Comparison of ENCODE assay signal across 22 cellular contexts in genomic region chr12:53115891-53116675, GRCh38. TPM values are rescaled to one million over a fixed set of nuclear protein-coding genes. Genes with fewer than 3 reads are reported as not detected.
DNase-seq lines count a peak whose midpoint lies in the region; ATAC-seq, FAIRE-seq and TF ChIP-seq lines count a peak whose summit lies in the region.
"Had no signal": no experiment of that assay in that cellular context is flagged by ENCODE, and none has a peak within 500 bp of the region (broad histone marks: within the 10 kb centered on the region; RNA-seq: fewer than 3 reads in every experiment).

No MANE protein-coding gene starts in this region.

- CTCF ChIA-PET in activated CD8-positive, alpha-beta memory T cell treated with anti-CD3 and anti-CD28 coated beads, Interleukin-2, amount 10 ng/mL, durations not matched to agents 7 days and 5 days (lab: Charles Lee) = interaction anchor here (1.0 to 1.8 kb wide), 4 partner anchors 13 to 50 kb away, joined by 3 to 6 read pairs (median 4); no protein-coding TSS in a partner anchor
- CTCF ChIA-PET in GM12878 (lab: Yijun Ruan, JAX) = interaction anchor here (1.5 to 1.7 kb wide), 2 partner anchors 17 to 50 kb away, joined by 4 to 9 read pairs; no protein-coding TSS in a partner anchor

- no peaks in the 10 kb centered on the region for H3K27me3 ChIP-seq in GM12878 (replicated peaks in 1 of 2; ENCODE audit: control insufficient read depth in 2 of 2, insufficient read depth in 2 of 2, low read length in 1 of 2)
- H3K27me3 ChIP-seq in right atrium auricular region = no peaks in the 10 kb centered on the region
- H3K27me3 ChIP-seq in tibial artery = no peaks in the 10 kb centered on the region
- no peaks in the 10 kb centered on the region for H3K27me3 ChIP-seq in dorsolateral prefrontal cortex
- H3K27me3 ChIP-seq: colonic mucosa had no signal

- BruUV-seq in GM12878 (replicated peaks; lab: Mats Ljungman, UMichigan) = no TSS peak

- no peaks in the 10 kb centered on the region for H3K4me1 Mint-ChIP-seq in activated CD8-positive, alpha-beta memory T cell treated with anti-CD3 and anti-CD28 coated beads, Interleukin-2, amount 10 ng/mL, durations not matched to agents 7 days and 5 days
- H3K4me1 Mint-ChIP-seq: CD4-positive, CD25-positive, alpha-beta regulatory T cell had no signal

- no peak overlapping the region for H3K27ac Mint-ChIP-seq in activated CD8-positive, alpha-beta memory T cell treated with anti-CD3 and anti-CD28 coated beads, Interleukin-2, amount 10 ng/mL, durations not matched to agents 7 days and 5 days
- H3K27ac Mint-ChIP-seq: CD4-positive, CD25-positive, alpha-beta regulatory T cell had no signal

- H3K9me3 Mint-ChIP-seq in activated CD8-positive, alpha-beta memory T cell treated with anti-CD3 and anti-CD28 coated beads, Interleukin-2, amount 10 ng/mL, durations not matched to agents 7 days and 5 days (ENCODE audit: low read depth) = no peaks in the 10 kb centered on the region
- H3K9me3 Mint-ChIP-seq: CD4-positive, CD25-positive, alpha-beta regulatory T cell had no signal

- no peak overlapping the region for H3K9ac ChIP-seq in GM12878 (ENCODE audit: control insufficient read depth, insufficient read depth, low read length)

- H3K4me1 ChIP-seq in GM12878 (ENCODE audit: control insufficient read depth, insufficient read depth, low read length) = no peaks in the 10 kb centered on the region
- peaks cover 0 to 14% of the 10 kb centered on the region in 2 donors for H3K4me1 ChIP-seq in right atrium auricular region
- H3K4me1 ChIP-seq in tibial artery = peaks cover 0 to 37% (median 12%) of the 10 kb centered on the region in 4 donors
- H3K4me1 ChIP-seq: colonic mucosa had no signal

- no peak overlapping the region for H3K4me3 Mint-ChIP-seq in activated CD8-positive, alpha-beta memory T cell treated with anti-CD3 and anti-CD28 coated beads, Interleukin-2, amount 10 ng/mL, durations not matched to agents 7 days and 5 days
- H3K4me3 Mint-ChIP-seq: CD4-positive, CD25-positive, alpha-beta regulatory T cell had no signal

- H3K36me3 ChIP-seq in GM12878 (ENCODE audit: control insufficient read depth in 2 of 2, insufficient read depth in 2 of 2, low read length in 1 of 2) (no peaks in the 10 kb centered on the region), right atrium auricular region (no peaks in the 10 kb centered on the region), tibial artery (no peaks in the 10 kb centered on the region)
- H3K36me3 ChIP-seq: colonic mucosa had no signal

- no peak for TF ChIP-seq POLR2A in GM12878 (IDR thresholded peaks at IDR 0.05; ENCODE audit: low read depth, low read length)

- TF ChIP-seq EP300 in GM12878 (IDR thresholded peaks at IDR 0.05; ENCODE audit: borderline replicate concordance in 1 of 2, control insufficient read depth in 1 of 2, low read depth in 2 of 2, low read length in 2 of 2) = no peak

- H3K4me3 ChIP-seq in GM12878 = no peak overlapping the region
- H3K4me3 ChIP-seq in right atrium auricular region = no peak overlapping the region
- H3K4me3 ChIP-seq in tibial artery = no peak overlapping the region
- H3K4me3 ChIP-seq in dorsolateral prefrontal cortex = no peak overlapping the region
- H3K4me3 ChIP-seq: colonic mucosa had no signal

- DNase-seq in activated CD8-positive, alpha-beta memory T cell treated with anti-CD3 and anti-CD28 coated beads, Interleukin-2, amount 10 ng/mL, durations not matched to agents 7 days and 5 days = peak; percentile 23
- no peak for DNase-seq in activated CD8-positive, alpha-beta memory T cell treated with anti-CD3 and anti-CD28 coated beads, Interleukin-2, amount 50 U/mL, for 4 hours
- DNase-seq in GM12878 (ENCODE audit: low read depth, low spot score) (no peak), right atrium auricular region (ENCODE audit: low spot score) (no peak), tibial artery (no peak), HuH-7.5 (ENCODE audit: low spot score) (no peak), HuH-7 (ENCODE audit: low spot score) (no peak), dorsolateral prefrontal cortex (no peak)
- DNase-seq: ACHN; activated CD4-positive, alpha-beta T cell treated with anti-CD3 and anti-CD28 coated beads for 48 hours; activated naive CD4-positive, alpha-beta T cell; CD4-positive, CD25-positive, alpha-beta regulatory T cell; colonic mucosa; DND-41; HCEC 1CT; Karpas-422; kidney glomerular epithelial cell; NCI-H1092 treated with DMSO at 0.1 percent for 48 hours; NK-92 treated with Interleukin-12 subunit alpha and Interleukin-12 subunit beta, amount 100 ng/mL, for 24 hours; stimulated activated naive CD4-positive, alpha-beta T cell treated with Interleukin-2 at 50 U/mL for 16 hours had no signal

- H3K36me3 Mint-ChIP-seq in activated CD8-positive, alpha-beta memory T cell treated with anti-CD3 and anti-CD28 coated beads, Interleukin-2, amount 10 ng/mL, durations not matched to agents 7 days and 5 days = no peaks in the 10 kb centered on the region
- H3K36me3 Mint-ChIP-seq: CD4-positive, CD25-positive, alpha-beta regulatory T cell had no signal

- FAIRE-seq in GM12878 (lab: Jason Lieb, UNC) = no peak

- H3K9me3 ChIP-seq in GM12878 (replicated peaks; ENCODE audit: control insufficient read depth, insufficient read depth, low read length) (no peaks in the 10 kb centered on the region), right atrium auricular region (no peaks in the 10 kb centered on the region), tibial artery (no peaks in the 10 kb centered on the region)
- H3K9me3 ChIP-seq: colonic mucosa had no signal

- no peak for ATAC-seq in activated CD8-positive, alpha-beta memory T cell treated with anti-CD3 and anti-CD28 coated beads, Interleukin-2, amount 10 ng/mL, durations not matched to agents 7 days and 5 days
- ATAC-seq in GM12878 = no peak

- WGBS in GM12878 (ENCODE audit: insufficient coverage, insufficient replicate concordance, low lambda C conversion rate, missing lambda C conversion rate) = 77% methylated on average over 8 of the region's 8 CpGs

- H3K4me2 ChIP-seq in GM12878 (ENCODE audit: control insufficient read depth, insufficient read depth) = no peak overlapping the region

- no peak for TF ChIP-seq CTCF in GM12878 (IDR thresholded peaks at IDR 0.05 in 2 of 3, conservative IDR thresholded peaks at IDR 0.05 in 1 of 3; ENCODE audit: control insufficient read depth in 2 of 3, extremely low read depth in 1 of 3, insufficient read depth in 1 of 3, low read depth in 3 of 3, low read length in 3 of 3)
- TF ChIP-seq CTCF in right atrium auricular region (IDR thresholded peaks at IDR 0.05) = no peak
- TF ChIP-seq CTCF in tibial artery (IDR thresholded peaks at IDR 0.05) = no peak
- no peak for TF ChIP-seq CTCF in dorsolateral prefrontal cortex (IDR thresholded peaks at IDR 0.05 in 54 of 56, conservative IDR thresholded peaks at IDR 0.05 in 2 of 56; ENCODE audit: low read depth in 1 of 56, partially characterized antibody in 56 of 56)

- SMC1A ChIA-PET in GM12878 (lab: Charles Lee; ENCODE audit: uncharacterized antibody, unreplicated experiment) = interaction anchor here (1.0 kb wide), 1 partner anchor 17 kb away, joined by 4 read pairs; no protein-coding TSS in a partner anchor

- POLR2A ChIA-PET in GM12878 (lab: Charles Lee) = interaction anchor here (0.7 to 1.0 kb wide), 2 partner anchors 138 to 399 kb away, joined by 5 to 17 read pairs; no protein-coding TSS in a partner anchor

- no peak overlapping the region for H2AFZ ChIP-seq in GM12878 (ENCODE audit: control insufficient read depth, low read depth, low read length)

- H3K27ac ChIP-seq in GM12878 (ENCODE audit: control insufficient read depth, insufficient read depth) (no peak overlapping the region), right atrium auricular region (peak overlapping the region; percentile 57 to 81), tibial artery (peak overlapping the region; percentile 78 to 80), dorsolateral prefrontal cortex (peak overlapping the region in 1 of 59 donors; percentile 41)
- H3K27ac ChIP-seq: colonic mucosa had no signal

- no peaks in the 10 kb centered on the region for H3K79me2 ChIP-seq in GM12878 (ENCODE audit: control insufficient read depth, insufficient read depth, low read length)

- RAD21 ChIA-PET in GM12878 (lab: Charles Lee; ENCODE audit: unreplicated experiment) = interaction anchor here (1.0 kb wide), 1 partner anchor 50 kb away, joined by 4 read pairs; no protein-coding TSS in a partner anchor

- intact Hi-C loops in GM12878 (cut with micrococcal nuclease; ENCODE audit: unreplicated experiment) (no loop called here), tibial artery (cut with DNase I; ENCODE audit: low total_unique reads) (loop anchor here (5.0 kb wide), 1 partner anchor 36 kb away; no protein-coding TSS in a partner anchor), dorsolateral prefrontal cortex (cut with DNase I) (no loop called here)

- no peaks in the 10 kb centered on the region for H4K20me1 ChIP-seq in GM12878 (ENCODE audit: control insufficient read depth, insufficient read depth)

- TF ChIP-seq RAD21 in GM12878 (IDR thresholded peaks at IDR 0.05; ENCODE audit: insufficient read depth, low read depth, low read length) = no peak

- in situ Hi-C loops in GM12878 (cut with MboI) = no loop called here

- no peaks in the 10 kb centered on the region for H3K27me3 Mint-ChIP-seq in activated CD8-positive, alpha-beta memory T cell treated with anti-CD3 and anti-CD28 coated beads, Interleukin-2, amount 10 ng/mL, durations not matched to agents 7 days and 5 days

RNA-seq across cellular contexts. Expression of gene SOAT2, which starts 12.8 kb away (rescaled TPM):
- total RNA-seq in activated CD8-positive, alpha-beta memory T cell treated with anti-CD3 and anti-CD28 coated beads, Interleukin-2, amount 10 ng/mL, durations not matched to agents 7 days and 5 days = 1 to 10 TPM; 1.1 to 5.9 TPM
- total RNA-seq in GM12878 (2013; cell fraction: nucleolus; rRNA removed) = not detected in 2 replicates
- total RNA-seq in GM12878 (2014; rRNA removed) (1.2 and 1.6 TPM in 2 replicates), GM12878 (2014; rRNA removed; fragmentation: Illumina TruSeq; extraction: Trizol) (0.60 and 0.67 TPM in 2 replicates), GM12878 (2021) (1.6 and 1.9 TPM in 2 replicates), right atrium auricular region (not detected), dorsolateral prefrontal cortex (under 1 TPM in 4 of 120 experiments, not detected in 116; 0.20 to 0.47 (median 0.30) TPM)
- polyA plus RNA-seq in GM12878 (2011; ENCODE audit: low read depth) = not detected
- polyA plus RNA-seq in GM12878 (2011; rRNA removed) (0.24 and 0.30 TPM in 2 replicates), GM12878 (2014; fragmentation: Illumina TruSeq; extraction: Trizol) (0.43 and 0.78 TPM in 2 replicates), GM12878 (2014; fragmentation: Nextera tagmentation; extraction: Ambion mirVana) (under 1 TPM; 0.08 to 0.33 TPM), GM12878 (2014; rRNA removed) (1.7 and 2.4 TPM in 2 replicates), GM12878 (2016; fragmentation: Nextera tagmentation; extraction: Ambion mirVana) (under 1 TPM; 0.46 to 0.72 TPM)
- polyA plus RNA-seq in GM12878 (2011; cell fraction: cytosol; rRNA removed) = 0.31 and 0.53 TPM in 2 replicates
- polyA plus RNA-seq in GM12878 (2011; cell fraction: nucleus; rRNA removed) = 1.7 TPM in 2 replicates
- 0.21 TPM in 1 of 2 replicates, not detected in the other for polyA plus RNA-seq in GM12878 (2012)
- 0.36 TPM in 1 of 2 replicates, not detected in the other for polyA minus RNA-seq in GM12878 (2011; rRNA and poly(A)+ RNA removed)
- polyA minus RNA-seq in GM12878 (2011; cell fraction: cytosol; rRNA and poly(A)+ RNA removed) = not detected in 2 replicates
- 0.24 and 0.48 TPM in 2 replicates for polyA minus RNA-seq in GM12878 (2011; cell fraction: nucleus; rRNA and poly(A)+ RNA removed)
- total RNA-seq: renal cortical epithelial cell, RPMI7951 had no signal
- polyA plus RNA-seq: CD4-positive, CD25-positive, alpha-beta regulatory T cell had no signal

RNA-seq across cellular contexts. Expression of gene IGFBP6, which starts 18.6 kb away (rescaled TPM):
- 1 to 10 TPM; 1.8 to 3.9 TPM for total RNA-seq in activated CD8-positive, alpha-beta memory T cell treated with anti-CD3 and anti-CD28 coated beads, Interleukin-2, amount 10 ng/mL, durations not matched to agents 7 days and 5 days
- total RNA-seq in GM12878 (2013; cell fraction: nucleolus; rRNA removed) = not detected in 2 replicates
- total RNA-seq in GM12878 (2014; rRNA removed) (0.56 TPM in 1 of 2 replicates, not detected in the other), GM12878 (2014; rRNA removed; fragmentation: Illumina TruSeq; extraction: Trizol) (not detected in 2 replicates), GM12878 (2021) (0.64 and 0.87 TPM in 2 replicates), right atrium auricular region (100 to 1,000 TPM in 1 of 2 donors, 10 to 100 TPM in 1; 99.0 to 358 TPM), dorsolateral prefrontal cortex (10 to 100 TPM in 119 of 120 experiments, 1 to 10 TPM in 1; 9.9 to 54.8 (median 21.6) TPM)
- not detected for polyA plus RNA-seq in GM12878 (2011; ENCODE audit: low read depth)
- polyA plus RNA-seq in GM12878 (2011; rRNA removed) (0.16 and 0.60 TPM in 2 replicates), GM12878 (2014; fragmentation: Illumina TruSeq; extraction: Trizol) (not detected in 2 replicates), GM12878 (2014; fragmentation: Nextera tagmentation; extraction: Ambion mirVana) (under 1 TPM in 1 of 2 experiments, not detected in 1; 0.09 TPM), GM12878 (2014; rRNA removed) (0.35 and 0.84 TPM in 2 replicates), GM12878 (2016; fragmentation: Nextera tagmentation; extraction: Ambion mirVana) (under 1 TPM; 0.44 to 0.80 TPM)
- polyA plus RNA-seq in GM12878 (2011; cell fraction: cytosol; rRNA removed) = 0.67 and 0.85 TPM in 2 replicates
- polyA plus RNA-seq in GM12878 (2011; cell fraction: nucleus; rRNA removed) = 0.22 and 0.31 TPM in 2 replicates
- 0.19 and 0.21 TPM in 2 replicates for polyA plus RNA-seq in GM12878 (2012)
- 0.77 TPM in 1 of 2 replicates, not detected in the other for polyA minus RNA-seq in GM12878 (2011; rRNA and poly(A)+ RNA removed)
- not detected in 2 replicates for polyA minus RNA-seq in GM12878 (2011; cell fraction: cytosol; rRNA and poly(A)+ RNA removed)
- not detected in 2 replicates for polyA minus RNA-seq in GM12878 (2011; cell fraction: nucleus; rRNA and poly(A)+ RNA removed)
- total RNA-seq: CD4-positive, CD25-positive, alpha-beta regulatory T cell had no signal

RNA-seq across cellular contexts. Expression of gene SPRYD3, which starts 36.9 kb away (rescaled TPM):
- total RNA-seq in activated CD8-positive, alpha-beta memory T cell treated with anti-CD3 and anti-CD28 coated beads, Interleukin-2, amount 10 ng/mL, durations not matched to agents 7 days and 5 days = 10 to 100 TPM; 27.8 to 29.7 TPM
- 14.3 and 17.7 TPM in 2 replicates for total RNA-seq in GM12878 (2013; cell fraction: nucleolus; rRNA removed)
- total RNA-seq in GM12878 (2014; rRNA removed) = 18.7 and 21.0 TPM in 2 replicates
- total RNA-seq in GM12878 (2014; rRNA removed; fragmentation: Illumina TruSeq; extraction: Trizol) = 10.4 and 11.2 TPM in 2 replicates
- 24.7 and 27.7 TPM in 2 replicates for total RNA-seq in GM12878 (2021)
- 6.7 TPM for polyA plus RNA-seq in GM12878 (2011; ENCODE audit: low read depth)
- 12.4 and 19.4 TPM in 2 replicates for polyA plus RNA-seq in GM12878 (2011; rRNA removed)
- 28.7 and 32.0 TPM in 2 replicates for polyA plus RNA-seq in GM12878 (2011; cell fraction: cytosol; rRNA removed)
- 22.8 and 28.5 TPM in 2 replicates for polyA plus RNA-seq in GM12878 (2011; cell fraction: nucleus; rRNA removed)
- polyA plus RNA-seq in GM12878 (2012) = 14.5 and 15.8 TPM in 2 replicates
- 9.4 and 18.3 TPM in 2 replicates for polyA plus RNA-seq in GM12878 (2014; fragmentation: Illumina TruSeq; extraction: Trizol)
- polyA plus RNA-seq in GM12878 (2014; fragmentation: Nextera tagmentation; extraction: Ambion mirVana) = 1 to 10 TPM; 2.3 to 3.5 TPM
- 21.4 and 21.7 TPM in 2 replicates for polyA plus RNA-seq in GM12878 (2014; rRNA removed)
- polyA plus RNA-seq in GM12878 (2016; fragmentation: Nextera tagmentation; extraction: Ambion mirVana) = 10 to 100 TPM; 26.2 to 26.4 TPM
- polyA minus RNA-seq in GM12878 (2011; rRNA and poly(A)+ RNA removed) = 24.0 and 32.3 TPM in 2 replicates
- polyA minus RNA-seq in GM12878 (2011; cell fraction: cytosol; rRNA and poly(A)+ RNA removed) = 12.1 and 12.6 TPM in 2 replicates
- 10.4 and 18.8 TPM in 2 replicates for polyA minus RNA-seq in GM12878 (2011; cell fraction: nucleus; rRNA and poly(A)+ RNA removed)
- 10 to 100 TPM; 33.5 to 64.5 TPM for total RNA-seq in right atrium auricular region
- 100 to 1,000 TPM in 119 of 120 experiments, 10 to 100 TPM in 1; 74.6 to 263 (median 181) TPM for total RNA-seq in dorsolateral prefrontal cortex
